ENCODE assay signal across 1 cellular context in the genomic region with DNA sequence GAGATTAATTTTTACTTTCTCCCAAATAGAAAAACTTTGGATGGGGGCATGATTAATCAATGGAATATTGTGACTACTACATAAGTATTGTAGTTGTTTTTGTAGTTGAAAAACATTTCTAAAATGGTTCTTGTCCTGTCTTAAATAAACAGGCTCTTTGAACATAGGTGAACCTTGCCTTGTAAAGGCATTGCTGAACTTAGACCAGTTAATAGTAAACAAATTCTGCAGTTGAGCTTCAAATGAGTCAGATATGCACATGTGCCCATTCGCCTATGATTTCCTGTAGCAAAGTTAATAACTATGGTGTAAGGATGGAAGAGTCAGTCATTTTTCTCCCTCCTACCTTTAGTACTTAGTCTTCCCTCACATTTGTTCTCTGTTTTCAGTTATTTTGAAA.
TF ChIP-seq lines count a peak whose summit lies in the region.

No MANE protein-coding gene starts in this region.

TF ChIP-seq in HepG2, 621 proteins besides CTCF, POLR2A, EP300 and RAD21 (continued from another document and continues in another):
- TF ChIP-seq GZF1 (CRISPR knock-in tag; IDR thresholded peaks at IDR 0.05) = no peak
- TF ChIP-seq, protein P1, sequence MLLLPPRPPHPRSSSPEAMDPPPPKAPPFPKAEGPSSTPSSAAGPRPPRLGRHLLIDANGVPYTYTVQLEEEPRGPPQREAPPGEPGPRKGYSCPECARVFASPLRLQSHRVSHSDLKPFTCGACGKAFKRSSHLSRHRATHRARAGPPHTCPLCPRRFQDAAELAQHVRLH (CRISPR knock-in tag; IDR thresholded peaks at IDR 0.05; ENCODE audit: borderline replicate concordance, low read depth) = no peak
- TF ChIP-seq ATF1 (CRISPR knock-in tag; IDR thresholded peaks at IDR 0.05) = no peak
- TF ChIP-seq KDM5B (CRISPR knock-in tag; IDR thresholded peaks at IDR 0.05; ENCODE audit: borderline replicate concordance) = no peak
- 0 out of 2 replicates have a peak, but pooled peaks have one; percentile 25 for TF ChIP-seq TARDBP (CRISPR knock-in tag; IDR thresholded peaks at IDR 0.05)
- no peak for TF ChIP-seq HMGA1 (CRISPR knock-in tag; conservative IDR thresholded peaks at IDR 0.05)
- TF ChIP-seq SMAD3 (CRISPR knock-in tag; IDR thresholded peaks at IDR 0.05) = no peak
- TF ChIP-seq ZC3H13 (CRISPR knock-in tag; IDR thresholded peaks at IDR 0.05) = no peak
- no peak for TF ChIP-seq KMT2A (CRISPR knock-in tag; IDR thresholded peaks at IDR 0.05)
- no peak for TF ChIP-seq ZNF530 (CRISPR knock-in tag; IDR thresholded peaks at IDR 0.05; ENCODE audit: low read depth)
- TF ChIP-seq XRCC5 (optimal IDR thresholded peaks at IDR 0.05; ENCODE audit: low read length) = no peak
- TF ChIP-seq HNRNPH1 (optimal IDR thresholded peaks at IDR 0.05; ENCODE audit: low read depth, low read length) = no peak
- TF ChIP-seq, protein P2, sequence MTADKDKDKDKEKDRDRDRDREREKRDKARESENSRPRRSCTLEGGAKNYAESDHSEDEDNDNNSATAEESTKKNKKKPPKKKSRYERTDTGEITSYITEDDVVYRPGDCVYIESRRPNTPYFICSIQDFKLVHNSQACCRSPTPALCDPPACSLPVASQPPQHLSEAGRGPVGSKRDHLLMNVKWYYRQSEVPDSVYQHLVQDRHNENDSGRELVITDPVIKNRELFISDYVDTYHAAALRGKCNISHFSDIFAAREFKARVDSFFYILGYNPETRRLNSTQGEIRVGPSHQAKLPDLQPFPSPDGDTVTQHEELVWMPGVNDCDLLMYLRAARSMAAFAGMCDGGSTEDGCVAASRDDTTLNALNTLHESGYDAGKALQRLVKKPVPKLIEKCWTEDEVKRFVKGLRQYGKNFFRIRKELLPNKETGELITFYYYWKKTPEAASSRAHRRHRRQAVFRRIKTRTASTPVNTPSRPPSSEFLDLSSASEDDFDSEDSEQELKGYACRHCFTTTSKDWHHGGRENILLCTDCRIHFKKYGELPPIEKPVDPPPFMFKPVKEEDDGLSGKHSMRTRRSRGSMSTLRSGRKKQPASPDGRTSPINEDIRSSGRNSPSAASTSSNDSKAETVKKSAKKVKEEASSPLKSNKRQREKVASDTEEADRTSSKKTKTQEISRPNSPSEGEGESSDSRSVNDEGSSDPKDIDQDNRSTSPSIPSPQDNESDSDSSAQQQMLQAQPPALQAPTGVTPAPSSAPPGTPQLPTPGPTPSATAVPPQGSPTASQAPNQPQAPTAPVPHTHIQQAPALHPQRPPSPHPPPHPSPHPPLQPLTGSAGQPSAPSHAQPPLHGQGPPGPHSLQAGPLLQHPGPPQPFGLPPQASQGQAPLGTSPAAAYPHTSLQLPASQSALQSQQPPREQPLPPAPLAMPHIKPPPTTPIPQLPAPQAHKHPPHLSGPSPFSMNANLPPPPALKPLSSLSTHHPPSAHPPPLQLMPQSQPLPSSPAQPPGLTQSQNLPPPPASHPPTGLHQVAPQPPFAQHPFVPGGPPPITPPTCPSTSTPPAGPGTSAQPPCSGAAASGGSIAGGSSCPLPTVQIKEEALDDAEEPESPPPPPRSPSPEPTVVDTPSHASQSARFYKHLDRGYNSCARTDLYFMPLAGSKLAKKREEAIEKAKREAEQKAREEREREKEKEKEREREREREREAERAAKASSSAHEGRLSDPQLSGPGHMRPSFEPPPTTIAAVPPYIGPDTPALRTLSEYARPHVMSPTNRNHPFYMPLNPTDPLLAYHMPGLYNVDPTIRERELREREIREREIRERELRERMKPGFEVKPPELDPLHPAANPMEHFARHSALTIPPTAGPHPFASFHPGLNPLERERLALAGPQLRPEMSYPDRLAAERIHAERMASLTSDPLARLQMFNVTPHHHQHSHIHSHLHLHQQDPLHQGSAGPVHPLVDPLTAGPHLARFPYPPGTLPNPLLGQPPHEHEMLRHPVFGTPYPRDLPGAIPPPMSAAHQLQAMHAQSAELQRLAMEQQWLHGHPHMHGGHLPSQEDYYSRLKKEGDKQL (CRISPR knock-in tag; IDR thresholded peaks at IDR 0.05; ENCODE audit: low read depth) = no peak
- TF ChIP-seq RARG (CRISPR knock-in tag; IDR thresholded peaks at IDR 0.05; ENCODE audit: low read depth) = no peak
- no peak for TF ChIP-seq ZNF143 (CRISPR knock-in tag; IDR thresholded peaks at IDR 0.05)
- TF ChIP-seq TRIM24 (CRISPR knock-in tag; IDR thresholded peaks at IDR 0.05) = no peak
- no peak for TF ChIP-seq MAF1 (CRISPR knock-in tag; IDR thresholded peaks at IDR 0.05; ENCODE audit: borderline replicate concordance)
- TF ChIP-seq ZNF430 (CRISPR knock-in tag; IDR thresholded peaks at IDR 0.05) = no peak
- no peak for TF ChIP-seq ZNF674 (CRISPR knock-in tag; IDR thresholded peaks at IDR 0.05; ENCODE audit: low read depth)
- TF ChIP-seq RELA (CRISPR knock-in tag; IDR thresholded peaks at IDR 0.05) = no peak
- TF ChIP-seq SP4 (CRISPR knock-in tag; IDR thresholded peaks at IDR 0.05) = no peak
- no peak for TF ChIP-seq ZNF138 (CRISPR knock-in tag; IDR thresholded peaks at IDR 0.05; ENCODE audit: low read depth)
- TF ChIP-seq ZC3H4 (CRISPR knock-in tag; IDR thresholded peaks at IDR 0.05; ENCODE audit: borderline replicate concordance) = no peak
- TF ChIP-seq, protein P3, sequence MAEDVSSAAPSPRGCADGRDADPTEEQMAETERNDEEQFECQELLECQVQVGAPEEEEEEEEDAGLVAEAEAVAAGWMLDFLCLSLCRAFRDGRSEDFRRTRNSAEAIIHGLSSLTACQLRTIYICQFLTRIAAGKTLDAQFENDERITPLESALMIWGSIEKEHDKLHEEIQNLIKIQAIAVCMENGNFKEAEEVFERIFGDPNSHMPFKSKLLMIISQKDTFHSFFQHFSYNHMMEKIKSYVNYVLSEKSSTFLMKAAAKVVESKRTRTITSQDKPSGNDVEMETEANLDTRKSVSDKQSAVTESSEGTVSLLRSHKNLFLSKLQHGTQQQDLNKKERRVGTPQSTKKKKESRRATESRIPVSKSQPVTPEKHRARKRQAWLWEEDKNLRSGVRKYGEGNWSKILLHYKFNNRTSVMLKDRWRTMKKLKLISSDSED (CRISPR knock-in tag; IDR thresholded peaks at IDR 0.05) = no peak
- no peak for TF ChIP-seq FLYWCH1 (CRISPR knock-in tag; IDR thresholded peaks at IDR 0.05)
- no peak for TF ChIP-seq ZNF572 (CRISPR knock-in tag; IDR thresholded peaks at IDR 0.05)
- no peak for TF ChIP-seq SMARCC2 (IDR thresholded peaks at IDR 0.05)
- TF ChIP-seq REPIN1 (CRISPR knock-in tag; IDR thresholded peaks at IDR 0.05; ENCODE audit: borderline replicate concordance, low read depth) = peak; percentile 29; the same call in 1 of the 2 replicates
- TF ChIP-seq MYC (CRISPR knock-in tag; IDR thresholded peaks at IDR 0.05; ENCODE audit: borderline replicate concordance) = no peak
- no peak for TF ChIP-seq FOXK2 (IDR thresholded peaks at IDR 0.05)
- no peak for TF ChIP-seq ZNF234 (CRISPR knock-in tag; conservative IDR thresholded peaks at IDR 0.05)
- no peak for TF ChIP-seq SMAD9 (CRISPR knock-in tag; IDR thresholded peaks at IDR 0.05)
- TF ChIP-seq KLF12 (CRISPR knock-in tag; IDR thresholded peaks at IDR 0.05; ENCODE audit: borderline replicate concordance) = no peak
- TF ChIP-seq ZNF766 (CRISPR knock-in tag; IDR thresholded peaks at IDR 0.05; ENCODE audit: borderline replicate concordance) = no peak
- TF ChIP-seq, protein P4, sequence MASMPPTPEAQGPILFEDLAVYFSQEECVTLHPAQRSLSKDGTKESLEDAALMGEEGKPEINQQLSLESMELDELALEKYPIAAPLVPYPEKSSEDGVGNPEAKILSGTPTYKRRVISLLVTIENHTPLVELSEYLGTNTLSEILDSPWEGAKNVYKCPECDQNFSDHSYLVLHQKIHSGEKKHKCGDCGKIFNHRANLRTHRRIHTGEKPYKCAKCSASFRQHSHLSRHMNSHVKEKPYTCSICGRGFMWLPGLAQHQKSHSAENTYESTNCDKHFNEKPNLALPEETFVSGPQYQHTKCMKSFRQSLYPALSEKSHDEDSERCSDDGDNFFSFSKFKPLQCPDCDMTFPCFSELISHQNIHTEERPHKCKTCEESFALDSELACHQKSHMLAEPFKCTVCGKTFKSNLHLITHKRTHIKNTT (CRISPR knock-in tag; IDR thresholded peaks at IDR 0.05) = no peak
- no peak for TF ChIP-seq NCOA5 (CRISPR knock-in tag; IDR thresholded peaks at IDR 0.05)
- TF ChIP-seq CREM (IDR thresholded peaks at IDR 0.05) = peak; percentile 45; the same call in 1 of the 2 replicates
- TF ChIP-seq CREM (CRISPR knock-in tag; IDR thresholded peaks at IDR 0.05) = no peak
- TF ChIP-seq PITX1 (CRISPR knock-in tag; IDR thresholded peaks at IDR 0.05) = 0 out of 2 replicates have a peak, but pooled peaks have one; percentile 41
- TF ChIP-seq ZNF792 (CRISPR knock-in tag; IDR thresholded peaks at IDR 0.05) = 0 out of 2 replicates have a peak, but pooled peaks have one; percentile 26
- no peak for TF ChIP-seq ZNF776 (CRISPR knock-in tag; IDR thresholded peaks at IDR 0.05)
- TF ChIP-seq, protein P5, sequence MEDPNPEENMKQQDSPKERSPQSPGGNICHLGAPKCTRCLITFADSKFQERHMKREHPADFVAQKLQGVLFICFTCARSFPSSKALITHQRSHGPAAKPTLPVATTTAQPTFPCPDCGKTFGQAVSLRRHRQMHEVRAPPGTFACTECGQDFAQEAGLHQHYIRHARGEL (CRISPR knock-in tag; IDR thresholded peaks at IDR 0.05) = no peak
- no peak for TF ChIP-seq REL (CRISPR knock-in tag; conservative IDR thresholded peaks at IDR 0.05)
- no peak for TF ChIP-seq KAT2B (IDR thresholded peaks at IDR 0.05; ENCODE audit: borderline replicate concordance, low read depth, low read length)
- no peak for TF ChIP-seq ZNF652 (CRISPR knock-in tag; IDR thresholded peaks at IDR 0.05; ENCODE audit: borderline replicate concordance, low read depth)
- TF ChIP-seq FOXP1 (IDR thresholded peaks at IDR 0.05) = peak; percentile 72; the same call in 1 of the 2 replicates
- peak; percentile 94 for TF ChIP-seq FOXP1 (CRISPR knock-in tag; IDR thresholded peaks at IDR 0.05)
- no peak; the same call in 1 of the 2 replicates for TF ChIP-seq ZNF431 (CRISPR knock-in tag; IDR thresholded peaks at IDR 0.05; ENCODE audit: borderline replicate concordance, low read depth)
- TF ChIP-seq ZNF264 (CRISPR knock-in tag; IDR thresholded peaks at IDR 0.05) = no peak
- TF ChIP-seq MIER3 (CRISPR knock-in tag; IDR thresholded peaks at IDR 0.05; ENCODE audit: borderline replicate concordance) = no peak; the same call in 1 of the 2 replicates
- TF ChIP-seq, protein P6, sequence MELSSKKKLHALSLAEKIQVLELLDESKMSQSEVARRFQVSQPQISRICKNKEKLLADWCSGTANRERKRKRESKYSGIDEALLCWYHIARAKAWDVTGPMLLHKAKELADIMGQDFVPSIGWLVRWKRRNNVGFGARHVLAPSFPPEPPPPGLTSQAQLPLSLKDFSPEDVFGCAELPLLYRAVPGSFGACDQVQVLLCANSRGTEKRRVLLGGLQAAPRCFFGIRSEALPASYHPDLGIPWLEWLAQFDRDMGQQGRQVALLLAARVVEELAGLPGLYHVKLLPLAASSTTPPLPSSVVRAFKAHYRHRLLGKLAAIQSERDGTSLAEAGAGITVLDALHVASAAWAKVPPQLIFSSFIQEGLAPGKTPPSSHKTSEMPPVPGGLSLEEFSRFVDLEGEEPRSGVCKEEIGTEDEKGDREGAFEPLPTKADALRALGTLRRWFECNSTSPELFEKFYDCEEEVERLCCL (CRISPR knock-in tag; IDR thresholded peaks at IDR 0.05; ENCODE audit: borderline replicate concordance) = no peak
- peak; percentile 50; the same call in 1 of the 2 replicates for TF ChIP-seq KAT8 (CRISPR knock-in tag; IDR thresholded peaks at IDR 0.05)
- TF ChIP-seq, protein P7, sequence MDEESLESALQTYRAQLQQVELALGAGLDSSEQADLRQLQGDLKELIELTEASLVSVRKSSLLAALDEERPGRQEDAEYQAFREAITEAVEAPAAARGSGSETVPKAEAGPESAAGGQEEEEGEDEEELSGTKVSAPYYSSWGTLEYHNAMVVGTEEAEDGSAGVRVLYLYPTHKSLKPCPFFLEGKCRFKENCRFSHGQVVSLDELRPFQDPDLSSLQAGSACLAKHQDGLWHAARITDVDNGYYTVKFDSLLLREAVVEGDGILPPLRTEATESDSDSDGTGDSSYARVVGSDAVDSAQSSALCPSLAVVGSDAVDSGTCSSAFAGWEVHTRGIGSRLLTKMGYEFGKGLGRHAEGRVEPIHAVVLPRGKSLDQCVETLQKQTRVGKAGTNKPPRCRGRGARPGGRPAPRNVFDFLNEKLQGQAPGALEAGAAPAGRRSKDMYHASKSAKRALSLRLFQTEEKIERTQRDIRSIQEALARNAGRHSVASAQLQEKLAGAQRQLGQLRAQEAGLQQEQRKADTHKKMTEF (CRISPR knock-in tag; IDR thresholded peaks at IDR 0.05) = peak; percentile 72
- TF ChIP-seq ZBTB3 (CRISPR knock-in tag; IDR thresholded peaks at IDR 0.05; ENCODE audit: borderline replicate concordance, low read depth) = no peak
- no peak for TF ChIP-seq DMAP1 (CRISPR knock-in tag; IDR thresholded peaks at IDR 0.05)
- TF ChIP-seq MZF1 (CRISPR knock-in tag; IDR thresholded peaks at IDR 0.05; ENCODE audit: borderline replicate concordance) = no peak
- TF ChIP-seq SRSF1 (optimal IDR thresholded peaks at IDR 0.05; ENCODE audit: low read depth, low read length) = no peak
- TF ChIP-seq, protein P8, sequence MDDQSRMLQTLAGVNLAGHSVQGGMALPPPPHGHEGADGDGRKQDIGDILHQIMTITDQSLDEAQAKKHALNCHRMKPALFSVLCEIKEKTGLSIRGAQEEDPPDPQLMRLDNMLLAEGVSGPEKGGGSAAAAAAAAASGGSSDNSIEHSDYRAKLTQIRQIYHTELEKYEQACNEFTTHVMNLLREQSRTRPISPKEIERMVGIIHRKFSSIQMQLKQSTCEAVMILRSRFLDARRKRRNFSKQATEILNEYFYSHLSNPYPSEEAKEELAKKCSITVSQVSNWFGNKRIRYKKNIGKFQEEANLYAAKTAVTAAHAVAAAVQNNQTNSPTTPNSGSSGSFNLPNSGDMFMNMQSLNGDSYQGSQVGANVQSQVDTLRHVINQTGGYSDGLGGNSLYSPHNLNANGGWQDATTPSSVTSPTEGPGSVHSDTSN (CRISPR knock-in tag; IDR thresholded peaks at IDR 0.05; ENCODE audit: borderline replicate concordance) = no peak
- TF ChIP-seq MXD4 (CRISPR knock-in tag; IDR thresholded peaks at IDR 0.05) = no peak
- no peak for TF ChIP-seq U2AF2 (IDR thresholded peaks at IDR 0.05; ENCODE audit: low read depth, low read length)
- TF ChIP-seq, protein P9, sequence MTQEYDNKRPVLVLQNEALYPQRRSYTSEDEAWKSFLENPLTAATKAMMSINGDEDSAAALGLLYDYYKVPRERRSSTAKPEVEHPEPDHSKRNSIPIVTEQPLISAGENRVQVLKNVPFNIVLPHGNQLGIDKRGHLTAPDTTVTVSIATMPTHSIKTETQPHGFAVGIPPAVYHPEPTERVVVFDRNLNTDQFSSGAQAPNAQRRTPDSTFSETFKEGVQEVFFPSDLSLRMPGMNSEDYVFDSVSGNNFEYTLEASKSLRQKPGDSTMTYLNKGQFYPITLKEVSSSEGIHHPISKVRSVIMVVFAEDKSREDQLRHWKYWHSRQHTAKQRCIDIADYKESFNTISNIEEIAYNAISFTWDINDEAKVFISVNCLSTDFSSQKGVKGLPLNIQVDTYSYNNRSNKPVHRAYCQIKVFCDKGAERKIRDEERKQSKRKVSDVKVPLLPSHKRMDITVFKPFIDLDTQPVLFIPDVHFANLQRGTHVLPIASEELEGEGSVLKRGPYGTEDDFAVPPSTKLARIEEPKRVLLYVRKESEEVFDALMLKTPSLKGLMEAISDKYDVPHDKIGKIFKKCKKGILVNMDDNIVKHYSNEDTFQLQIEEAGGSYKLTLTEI (CRISPR knock-in tag; conservative IDR thresholded peaks at IDR 0.05) = no peak
- TF ChIP-seq PCBP2 (optimal IDR thresholded peaks at IDR 0.05; ENCODE audit: low read depth, low read length, poor library complexity, severe bottlenecking) = no peak
- TF ChIP-seq ZBTB38 (CRISPR knock-in tag; IDR thresholded peaks at IDR 0.05) = no peak
- peak; percentile 85 for TF ChIP-seq SAP130 (CRISPR knock-in tag; IDR thresholded peaks at IDR 0.05; ENCODE audit: low read depth)
